In the genomic region with DNA sequence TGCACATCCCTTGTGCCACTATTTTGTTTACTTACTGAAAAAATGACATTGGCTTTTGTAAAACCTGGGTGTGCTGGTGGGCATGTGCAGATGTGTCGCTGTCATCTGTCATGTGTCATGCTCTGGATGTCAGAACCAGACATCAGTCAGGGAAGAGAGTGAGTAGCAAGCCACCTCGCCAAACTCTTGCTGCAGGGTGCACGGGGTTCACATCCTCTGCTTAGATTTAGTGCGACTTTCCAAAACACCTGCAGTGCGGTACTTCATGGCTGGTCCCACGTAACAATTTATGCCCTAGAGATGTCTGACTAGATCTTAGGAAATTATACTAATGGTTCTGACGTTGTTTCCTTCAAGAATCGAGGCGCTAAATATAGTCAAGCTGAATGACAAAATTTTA, we compare ENCODE assay signal across 10 cellular contexts.
DNase-seq lines count a peak whose midpoint lies in the region; ATAC-seq and TF ChIP-seq lines count a peak whose summit lies in the region.
"Had no signal": no experiment of that assay in that cellular context is flagged by ENCODE, and none has a peak within 500 bp of the region (broad histone marks: within the 10 kb centered on the region; RNA-seq: fewer than 3 reads in every experiment).

No MANE protein-coding gene starts in this region.

- DNase-seq in Peyer's patch (no peak), left lung (no peak), NCI-H524 treated with DMSO at 0.1 percent for 48 hours (lab: John Stamatoyannopoulos, UW) (no peak), CD1c-positive myeloid dendritic cell (ENCODE audit: extremely low spot score) (no peak), H7 (no peak), NCI-H446 (lab: John Stamatoyannopoulos, UW) (no peak)
- DNase-seq in activated effector memory CD4-positive, alpha-beta T cell treated with anti-CD3 and anti-CD28 coated beads, Interleukin-2, amount 50 U/mL, for 16 hours = peak; percentile 75
- DNase-seq: Karpas-422 had no signal

- H3K4me1 Mint-ChIP-seq in stimulated activated naive CD8-positive, alpha-beta T cell treated with anti-CD3 and anti-CD28 coated beads, Interleukin-15, Interleukin-2, amounts not matched to agents 100 ng/mL and 50 ng/mL, for 24 hours (ENCODE audit: low read depth) = peaks cover 79% of the 10 kb centered on the region

- no peaks in the 10 kb centered on the region for H3K27me3 Mint-ChIP-seq in stimulated activated naive CD8-positive, alpha-beta T cell treated with anti-CD3 and anti-CD28 coated beads, Interleukin-15, Interleukin-2, amounts not matched to agents 100 ng/mL and 50 ng/mL, for 24 hours
- H3K27me3 Mint-ChIP-seq: type B pancreatic cell had no signal

- H3K36me3 Mint-ChIP-seq in stimulated activated naive CD8-positive, alpha-beta T cell treated with anti-CD3 and anti-CD28 coated beads, Interleukin-15, Interleukin-2, amounts not matched to agents 100 ng/mL and 50 ng/mL, for 24 hours (ENCODE audit: low read depth) = peaks cover 37% of the 10 kb centered on the region
- H3K36me3 Mint-ChIP-seq: type B pancreatic cell had no signal

- peaks cover 16% of the 10 kb centered on the region for H3K9me3 Mint-ChIP-seq in stimulated activated naive CD8-positive, alpha-beta T cell treated with anti-CD3 and anti-CD28 coated beads, Interleukin-15, Interleukin-2, amounts not matched to agents 100 ng/mL and 50 ng/mL, for 24 hours

- no peaks in the 10 kb centered on the region for H3K27me3 ChIP-seq in Peyer's patch
- no peaks in the 10 kb centered on the region for H3K27me3 ChIP-seq in left lung
- no peaks in the 10 kb centered on the region for H3K27me3 ChIP-seq in H7 (ENCODE audit: control insufficient read depth, insufficient read depth, low read length)

- peak overlapping the region; percentile 41 for H3K4me3 Mint-ChIP-seq in stimulated activated naive CD8-positive, alpha-beta T cell treated with anti-CD3 and anti-CD28 coated beads, Interleukin-15, Interleukin-2, amounts not matched to agents 100 ng/mL and 50 ng/mL, for 24 hours
- H3K4me3 Mint-ChIP-seq: type B pancreatic cell had no signal

- no peak overlapping the region for H3K4me3 ChIP-seq in Peyer's patch
- H3K4me3 ChIP-seq in left lung = no peak overlapping the region
- no peak overlapping the region for H3K4me3 ChIP-seq in H7 (ENCODE audit: insufficient read depth, low read depth, low read length)

- H3K36me3 ChIP-seq in Peyer's patch = no peaks in the 10 kb centered on the region
- no peaks in the 10 kb centered on the region for H3K36me3 ChIP-seq in left lung
- H3K36me3 ChIP-seq in H7 (replicated peaks; ENCODE audit: control insufficient read depth, insufficient read depth, low read length) = no peaks in the 10 kb centered on the region

- TF ChIP-seq CTCF in Peyer's patch (IDR thresholded peaks at IDR 0.05) (no peak), left lung (IDR thresholded peaks at IDR 0.05) (no peak)

- H3K4me1 ChIP-seq in Peyer's patch (peaks cover 0 to 15% (median 2%) of the 10 kb centered on the region in 4 donors), left lung (peaks cover 15 to 43% of the 10 kb centered on the region in 2 donors)

- no peaks in the 10 kb centered on the region for H3K9me3 ChIP-seq in Peyer's patch
- no peaks in the 10 kb centered on the region for H3K9me3 ChIP-seq in left lung

- H3K27ac Mint-ChIP-seq in stimulated activated naive CD8-positive, alpha-beta T cell treated with anti-CD3 and anti-CD28 coated beads, Interleukin-15, Interleukin-2, amounts not matched to agents 100 ng/mL and 50 ng/mL, for 24 hours = peak overlapping the region; percentile 91

- TF ChIP-seq POLR2A in Peyer's patch (IDR thresholded peaks at IDR 0.05) = no peak

- intact Hi-C loops in left lung (cut with DNase I) = no loop called here

- H3K27ac ChIP-seq in Peyer's patch (peak overlapping the region in 3 of 4 donors; percentile 47 to 70 (median 61)), left lung (peak overlapping the region; percentile 57 to 68)

- no peak for ATAC-seq in left lung
